In the genomic region with DNA sequence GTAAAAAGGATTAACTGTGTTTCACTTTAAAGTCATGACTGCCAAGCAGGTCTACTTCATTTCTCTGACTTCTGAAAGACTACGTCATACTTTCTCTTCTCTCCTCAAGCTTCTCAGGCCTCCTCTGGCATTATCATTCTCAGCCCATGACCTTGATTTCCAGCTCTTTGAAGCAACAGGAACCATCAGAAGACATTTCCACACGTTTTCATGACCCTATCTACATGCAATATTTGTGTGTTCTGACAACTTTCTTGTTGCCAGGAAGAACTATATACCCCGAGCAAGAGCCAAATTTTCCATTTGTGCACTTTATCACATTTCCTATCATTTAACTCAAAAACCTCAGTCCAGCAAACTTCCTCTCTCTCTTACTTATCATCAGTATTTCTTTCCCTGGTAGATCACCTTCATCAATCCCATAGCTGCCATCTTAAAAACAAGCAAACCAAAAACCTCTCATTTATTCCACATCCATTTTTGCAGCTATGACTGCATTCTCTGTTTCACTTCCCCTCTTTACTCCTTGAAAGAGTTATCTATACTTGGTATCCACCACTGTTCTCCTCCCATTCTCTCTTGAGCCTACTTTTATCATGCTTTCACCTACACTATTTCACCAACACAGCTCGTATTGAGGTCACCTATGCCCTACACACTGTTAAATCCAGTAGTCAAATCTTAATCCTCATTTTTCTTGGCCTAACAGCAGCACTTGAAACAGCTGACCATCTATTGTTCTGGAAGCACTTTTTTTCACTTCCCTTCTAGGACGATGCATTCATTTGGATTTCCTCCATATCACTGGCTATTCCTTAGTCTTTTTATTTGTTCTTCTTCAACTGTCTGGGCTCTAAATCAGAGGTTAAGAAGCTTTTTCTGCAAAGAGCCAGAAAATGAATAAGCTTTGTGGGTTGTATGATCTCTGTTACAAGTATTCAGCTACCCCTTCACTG, we compare ENCODE assay signal across 15 cellular contexts. TPM values are rescaled to one million over a fixed set of nuclear protein-coding genes. Genes with fewer than 3 reads are reported as not detected.
DNase-seq lines count a peak whose midpoint lies in the region; ATAC-seq and TF ChIP-seq lines count a peak whose summit lies in the region.
"Had no signal": no experiment of that assay in that cellular context is flagged by ENCODE, and none has a peak within 500 bp of the region (broad histone marks: within the 10 kb centered on the region; RNA-seq: fewer than 3 reads in every experiment).

No MANE protein-coding gene starts in this region.

- H2AFZ ChIP-seq in OCI-LY7 (ENCODE audit: low read length), result no peak overlapping the region

- ATAC-seq in GM18499 (IDR thresholded peaks at IDR 0.05; ENCODE audit: insufficient read depth, unreplicated experiment) (peak; percentile 86), HG03045 (IDR thresholded peaks at IDR 0.05; ENCODE audit: unreplicated experiment) (peak; percentile 69), esophagus mucosa (no peak), heart left ventricle (no peak)

- 65 to 73% (median 69%) methylated on average over 5 of the region's 5 CpGs for WGBS in heart left ventricle, 4 donors

- POLR2A ChIA-PET in OCI-LY7 (lab: Charles Lee), result interaction anchor here (0.6 to 1.5 kb wide), 7 partner anchors 14 to 172 kb away, joined by 3 to 4 read pairs (median 4); a partner anchor contains a TSS

- intact Hi-C loops in OCI-LY7 (cut with micrococcal nuclease; ENCODE audit: unreplicated experiment), result no loop called here
- intact Hi-C loops in heart left ventricle (cut with DNase I), result no loop called here

- peaks cover 97% of the 10 kb centered on the region for H3K36me3 ChIP-seq in OCI-LY7 (ENCODE audit: insufficient read depth, low read length)
- H3K36me3 ChIP-seq in heart left ventricle, result peaks cover 0 to 100% (median 89%) of the 10 kb centered on the region in 9 donors

- H3K9me2 ChIP-seq in OCI-LY7 (ENCODE audit: insufficient read depth, low read length), result no peaks in the 10 kb centered on the region

- no TSS peak for BruUV-seq in OCI-LY7 (replicated peaks; lab: Mats Ljungman, UMichigan)

- no peak overlapping the region for H3K4me3 ChIP-seq in OCI-LY7 (ENCODE audit: low read depth, low read length, poor library complexity, severe bottlenecking)
- H3K4me3 ChIP-seq in heart left ventricle, result no peak overlapping the region
- H3K4me3 ChIP-seq: SK-N-MC, upper lobe of left lung had no signal

- H3K27ac ChIP-seq in OCI-LY7 (ENCODE audit: low read depth, low read length, poor library complexity, severe bottlenecking), result no peak overlapping the region
- H3K27ac ChIP-seq in heart left ventricle, result peak overlapping the region in 1 of 12 donors; percentile 7
- H3K27ac ChIP-seq: C4-2B, SK-N-MC, upper lobe of left lung had no signal

- no peaks in the 10 kb centered on the region for H3K79me2 ChIP-seq in OCI-LY7 (ENCODE audit: insufficient read depth, low read depth, low read length)

- CTCF ChIA-PET in OCI-LY7 (lab: Charles Lee; ENCODE audit: unreplicated experiment), result interaction anchor here (0.6 kb wide), 1 partner anchor 47 kb away, joined by 3 read pairs; a partner anchor contains a TSS

- no peak overlapping the region for H3K4me2 ChIP-seq in OCI-LY7 (ENCODE audit: low read length)

- H3K27me3 ChIP-seq in heart left ventricle, result no peaks in the 10 kb centered on the region
- H3K27me3 ChIP-seq: upper lobe of left lung had no signal

- TF ChIP-seq POLR2A in heart left ventricle (IDR thresholded peaks at IDR 0.05), result no peak

- no peaks in the 10 kb centered on the region for H3K9me3 ChIP-seq in OCI-LY7 (ENCODE audit: low read length)
- H3K9me3 ChIP-seq in heart left ventricle, result no peaks in the 10 kb centered on the region
- H3K9me3 ChIP-seq: upper lobe of left lung had no signal

- DNase-seq in GM20000 (ENCODE audit: low spot score) (peak; percentile 16), OCI-LY7 (ENCODE audit: low spot score) (peak; percentile 17), DMS114 treated with DMSO at 0.1 percent for 48 hours (lab: John Stamatoyannopoulos, UW; ENCODE audit: unreplicated experiment) (no peak), heart left ventricle (no peak)
- DNase-seq in stimulated activated naive CD4-positive, alpha-beta T cell (lab: John Stamatoyannopoulos, UW), result no peak
- DNase-seq: activated CD4-positive, alpha-beta memory T cell treated with anti-CD3 and anti-CD28 coated beads, Interleukin-2, amount 10 ng/mL, durations not matched to agents 7 days and 5 days; aorta; erythroblast; NCI-H2081; upper lobe of left lung had no signal

- peaks cover 23% of the 10 kb centered on the region for H3K4me1 ChIP-seq in OCI-LY7 (ENCODE audit: insufficient read depth, low read length, poor library complexity, severe bottlenecking)
- H3K4me1 ChIP-seq in heart left ventricle, result peaks cover 0 to 19% (median 2%) of the 10 kb centered on the region in 12 donors

- no peaks in the 10 kb centered on the region for H4K20me1 ChIP-seq in OCI-LY7 (ENCODE audit: insufficient read depth, low read length)

- TF ChIP-seq CTCF in GM20000 (IDR thresholded peaks at IDR 0.05; ENCODE audit: extremely low read depth, missing control alignments) (no peak), OCI-LY7 (conservative IDR thresholded peaks at IDR 0.05; ENCODE audit: low read length) (no peak), heart left ventricle (IDR thresholded peaks at IDR 0.05) (no peak)

RNA-seq across cellular contexts. Expression of a gene that starts 47.1 kb away (rescaled TPM):
- 66.5 and 88.8 TPM in 2 replicates for total RNA-seq in OCI-LY7 (2014; rRNA removed; shearing (Covaris generic))
- total RNA-seq in OCI-LY7 (2022) (164 and 178 TPM in 2 replicates), esophagus mucosa (38.3 TPM), heart left ventricle (10 to 100 TPM; 24.8 to 78.8 (median 56.3) TPM)
- 10 to 100 TPM in 1 of 2 donors, 1 to 10 TPM in 1; 6.7 to 25.1 TPM for polyA plus RNA-seq in heart left ventricle

Comparison
In these comparisons a context has a peak if more than half of its experiments do, and no peak if none do; other contexts are left out.
1. ATAC-seq: peak in GM18499 (single experiment) and HG03045 (single experiment); none in esophagus mucosa (single experiment) and heart left ventricle (0 of 4).
2. DNase-seq: peak in GM20000 (single experiment) and OCI-LY7 (single experiment); none in DMS114 treated with DMSO at 0.1 percent for 48 hours (single experiment), stimulated activated naive CD4-positive, alpha-beta T cell (0 of 6) and heart left ventricle (0 of 5).